8 cellular contexts compared by ENCODE assay signal in the genomic region with DNA sequence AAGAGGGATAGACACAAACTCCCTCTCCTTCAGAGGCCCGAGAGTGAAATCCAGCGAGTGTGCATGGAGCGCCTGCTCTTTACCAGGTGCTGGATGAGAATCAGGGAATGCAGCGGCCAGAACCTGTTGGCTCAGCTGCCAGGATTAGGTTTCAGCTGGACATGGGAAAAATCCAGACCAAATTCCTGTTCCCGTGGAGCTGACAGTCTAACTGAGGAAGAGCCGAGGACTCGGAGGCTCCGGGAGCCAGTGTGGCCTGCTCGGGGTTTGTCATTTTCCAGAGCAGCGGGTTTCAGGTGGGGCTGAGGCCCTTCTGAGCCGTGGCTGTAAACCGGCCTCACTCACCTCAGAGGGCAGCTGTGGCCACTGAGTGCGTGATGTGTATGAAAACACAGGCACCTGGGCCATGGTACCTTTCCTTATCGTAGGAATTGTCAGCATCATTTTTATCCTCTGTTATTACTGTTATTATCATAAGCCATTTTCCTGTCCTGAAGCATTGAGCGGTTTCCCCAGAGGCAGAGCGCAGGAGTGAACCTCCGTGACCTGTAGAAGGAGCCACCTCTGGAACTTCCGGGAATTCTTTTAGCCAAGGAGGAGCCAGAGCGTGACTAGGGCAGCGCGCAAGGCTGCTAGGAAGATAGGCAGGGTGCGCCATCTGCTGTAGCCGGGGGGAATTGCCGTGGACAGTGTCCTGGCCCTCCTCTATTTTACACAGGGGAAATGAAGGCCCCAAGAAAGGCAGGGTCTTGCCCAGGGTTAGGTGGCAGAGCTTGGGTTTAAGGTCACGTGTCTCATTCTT. TPM values are rescaled to one million over a fixed set of nuclear protein-coding genes. Genes with fewer than 3 reads are reported as not detected.
DNase-seq lines count a peak whose midpoint lies in the region; ATAC-seq and TF ChIP-seq lines count a peak whose summit lies in the region.

No MANE protein-coding gene starts in this region.

- CTCF ChIA-PET in HEK293T (lab: Yijun Ruan, JAX): interaction anchor here (0.6 to 1.1 kb wide), 8 partner anchors 26 to 403 kb away, joined by 3 to 6 read pairs (median 4); a partner anchor contains a TSS

- DNase-seq in ELF-1 (ENCODE audit: low read depth, low spot score) (peak; percentile 95), HEK293T (ENCODE audit: extremely low spot score) (peak; percentile 87), NCI-H1436 (lab: John Stamatoyannopoulos, UW) (peak; percentile 61), T-helper 1 cell (peak; percentile 50 to 77 (median 64)), amniotic stem cell (lab: John Stamatoyannopoulos, UW) (peak; percentile 82), left cardiac atrium (peak; percentile 90), psoas muscle (peak; percentile 88 to 93)

- H3K9me3 ChIP-seq in psoas muscle: no peaks in the 10 kb centered on the region

- peak; percentile 93 to 94 for ATAC-seq in left cardiac atrium
- ATAC-seq in psoas muscle: peak; percentile 93 to 96 (median 93)

- H3K27me3 ChIP-seq in psoas muscle (ENCODE audit: insufficient read depth in 3 of 3, low read length in 2 of 3): no peaks in the 10 kb centered on the region

- H3K4me1 ChIP-seq in psoas muscle: peaks cover 44% of the 10 kb centered on the region
- H3K4me1 ChIP-seq in urinary bladder (ENCODE audit: insufficient read depth): no peaks in the 10 kb centered on the region

- peak overlapping the region; percentile 88 for H3K27ac ChIP-seq in psoas muscle
- peak overlapping the region; percentile 15 for H3K27ac ChIP-seq in urinary bladder (ENCODE audit: low read depth)

- TF ChIP-seq CTCF in psoas muscle (IDR thresholded peaks at IDR 0.05): peak; percentile 96

- POLR2A ChIA-PET in HEK293T (lab: Yijun Ruan, JAX): interaction anchor here (1.3 to 1.7 kb wide), 2 partner anchors 34 to 134 kb away, joined by 4 to 8 read pairs; a partner anchor contains a TSS

- peak overlapping the region; percentile 59 for H3K4me3 ChIP-seq in psoas muscle
- H3K4me3 ChIP-seq in urinary bladder (ENCODE audit: low read depth, low read length): no peak overlapping the region

- intact Hi-C loops in left cardiac atrium (cut with DNase I) (loop anchor here (2.0 to 5.0 kb wide), 3 partner anchors 37 to 225 kb away; no protein-coding TSS in a partner anchor), psoas muscle (cut with DNase I) (loop anchor here (1.0 to 5.0 kb wide), 6 partner anchors 32 to 392 kb away; a partner anchor contains a TSS)

- H3K36me3 ChIP-seq in psoas muscle (ENCODE audit: insufficient read depth in 1 of 2, low read depth in 1 of 2) (peaks cover 0 to 30% of the 10 kb centered on the region in 2 donors), urinary bladder (ENCODE audit: insufficient read depth) (no peaks in the 10 kb centered on the region)

- WGBS in psoas muscle, 3 donors: 5 to 9% (median 6%) methylated on average over 25 of the region's 25 CpGs
- 30% methylated on average over 25 of the region's 25 CpGs for WGBS in urinary bladder

TF ChIP-seq in HEK293T, 16 proteins besides CTCF, POLR2A, EP300 and RAD21:
- TF ChIP-seq ELF4 (IDR thresholded peaks at IDR 0.05) (peak; percentile 60), ARNT (IDR thresholded peaks at IDR 0.05) (no peak)
TF ChIP-seq in HEK293T: peak in this region for 1.

RNA-seq across cellular contexts. Expression of a gene that starts 27.3 kb away (rescaled TPM):
- total RNA-seq in left cardiac atrium (100 to 1,000 TPM; 159 to 182 TPM), psoas muscle (100 to 1,000 TPM in 2 of 4 donors, 10 to 100 TPM in 2; 35.2 to 110 (median 88.3) TPM), urinary bladder (65.1 TPM)
- polyA plus RNA-seq in psoas muscle (100 to 1,000 TPM in 2 of 3 donors, 10 to 100 TPM in 1; 33.5 to 134 (median 108) TPM), urinary bladder (277 TPM)

RNA-seq across cellular contexts. Expression of a gene that starts 41.8 kb away (rescaled TPM):
- total RNA-seq in left cardiac atrium (10 to 100 TPM; 11.3 to 12.2 TPM), psoas muscle (1 to 10 TPM; 3.3 to 4.9 (median 4.0) TPM), urinary bladder (2.2 TPM)
- polyA plus RNA-seq in psoas muscle (1 to 10 TPM; 3.5 to 5.8 (median 4.2) TPM), urinary bladder (6.5 TPM)
